ENCODE assay signal across 10 cellular contexts in genomic region chr10:91944880-91945630, GRCh38. TPM values are rescaled to one million over a fixed set of nuclear protein-coding genes. Genes with fewer than 3 reads are reported as not detected.
DNase-seq lines count a peak whose midpoint lies in the region; ATAC-seq and TF ChIP-seq lines count a peak whose summit lies in the region.
"Had no signal": no experiment of that assay in that cellular context is flagged by ENCODE, and none has a peak within 500 bp of the region (broad histone marks: within the 10 kb centered on the region; RNA-seq: fewer than 3 reads in every experiment).

No MANE protein-coding gene starts in this region.

- intact Hi-C loops in Calu3 (cut with micrococcal nuclease; ENCODE audit: unreplicated experiment) (no loop called here), right lobe of liver (cut with DNase I) (no loop called here)

- TF ChIP-seq POLR2A in right lobe of liver (IDR thresholded peaks at IDR 0.05): no peak

- H3K9me3 ChIP-seq in right lobe of liver: no peaks in the 10 kb centered on the region
- H3K9me3 ChIP-seq: BLaER1, heart left ventricle had no signal

- H3K36me3 Mint-ChIP-seq in activated naive CD8-positive, alpha-beta T cell treated with anti-CD3 and anti-CD28 coated beads for 36 hours: peaks cover 42% of the 10 kb centered on the region
- peaks cover 29 to 39% of the 10 kb centered on the region in 2 donors for H3K36me3 Mint-ChIP-seq in stimulated activated naive B cell treated with anti-CD40 and anti-IgM and Interleukin-4, amounts not matched to agents 10 μg/mL and 1 μg/mL and 100 μg/mL, for 72 hours
- H3K36me3 Mint-ChIP-seq in Calu3 (ENCODE audit: insufficient read depth, unreplicated experiment): peaks cover 5% of the 10 kb centered on the region

- peak overlapping the region; percentile 48 for H3K4me3 Mint-ChIP-seq in activated naive CD8-positive, alpha-beta T cell treated with anti-CD3 and anti-CD28 coated beads for 36 hours
- no peak overlapping the region for H3K4me3 Mint-ChIP-seq in stimulated activated naive B cell treated with anti-CD40 and anti-IgM and Interleukin-4, amounts not matched to agents 10 μg/mL and 1 μg/mL and 100 μg/mL, for 72 hours
- H3K4me3 Mint-ChIP-seq in Calu3 (ENCODE audit: low read depth, unreplicated experiment): no peak overlapping the region

- ATAC-seq in HG03103 (IDR thresholded peaks at IDR 0.05; ENCODE audit: low read depth, unreplicated experiment) (peak; percentile 81), right lobe of liver (no peak)
- ATAC-seq in stimulated activated naive B cell treated with anti-CD40 and anti-IgM and Interleukin-4, amounts not matched to agents 10 μg/mL and 1 μg/mL and 100 μg/mL, for 72 hours (replicated peaks): peak; percentile 63 to 77
- ATAC-seq: heart left ventricle had no signal

- H3K27me3 Mint-ChIP-seq in activated naive CD8-positive, alpha-beta T cell treated with anti-CD3 and anti-CD28 coated beads for 36 hours: no peaks in the 10 kb centered on the region
- H3K27me3 Mint-ChIP-seq in stimulated activated naive B cell treated with anti-CD40 and anti-IgM and Interleukin-4, amounts not matched to agents 10 μg/mL and 1 μg/mL and 100 μg/mL, for 72 hours: no peaks in the 10 kb centered on the region
- H3K27me3 Mint-ChIP-seq in Calu3 (ENCODE audit: unreplicated experiment): no peaks in the 10 kb centered on the region

- no peaks in the 10 kb centered on the region for H3K27me3 ChIP-seq in right lobe of liver
- H3K27me3 ChIP-seq: BLaER1, heart left ventricle had no signal

- peaks cover 25% of the 10 kb centered on the region for H3K4me1 Mint-ChIP-seq in activated naive CD8-positive, alpha-beta T cell treated with anti-CD3 and anti-CD28 coated beads for 36 hours
- peaks cover 0 to 3% of the 10 kb centered on the region in 2 donors for H3K4me1 Mint-ChIP-seq in stimulated activated naive B cell treated with anti-CD40 and anti-IgM and Interleukin-4, amounts not matched to agents 10 μg/mL and 1 μg/mL and 100 μg/mL, for 72 hours
- no peaks in the 10 kb centered on the region for H3K4me1 Mint-ChIP-seq in Calu3 (ENCODE audit: low read depth, unreplicated experiment)

- 80% methylated on average over 5 of the region's 5 CpGs for WGBS in right lobe of liver (ENCODE audit: insufficient coverage, low coverage, low lambda C conversion rate, missing lambda C conversion rate)

- peak; percentile 14 for DNase-seq in activated naive CD4-positive, alpha-beta T cell treated with Interleukin-2 at 50 U/mL for 16 hours
- no peak for DNase-seq in activated naive CD4-positive, alpha-beta T cell treated with anti-CD3 and anti-CD28 coated beads, Interleukin-2, amount 50 U/mL, for 16 hours
- peak; percentile 20 for DNase-seq in activated naive CD8-positive, alpha-beta T cell treated with anti-CD3 and anti-CD28 coated beads for 36 hours
- DNase-seq in stimulated activated naive B cell treated with anti-CD40 and anti-IgM and Interleukin-4, amounts not matched to agents 10 μg/mL and 1 μg/mL and 100 μg/mL, for 72 hours: no peak
- no peak for DNase-seq in Calu3
- no peak for DNase-seq in right lobe of liver
- DNase-seq in medulla oblongata (ENCODE audit: extremely low spot score): no peak
- DNase-seq: heart left ventricle had no signal

- H3K4me1 ChIP-seq in right lobe of liver: no peaks in the 10 kb centered on the region
- H3K4me1 ChIP-seq: BLaER1, heart left ventricle had no signal

- no peak overlapping the region for H3K27ac ChIP-seq in right lobe of liver
- H3K27ac ChIP-seq: BLaER1, heart left ventricle had no signal

- peak overlapping the region; percentile 87 for H3K27ac Mint-ChIP-seq in activated naive CD8-positive, alpha-beta T cell treated with anti-CD3 and anti-CD28 coated beads for 36 hours
- no peak overlapping the region for H3K27ac Mint-ChIP-seq in stimulated activated naive B cell treated with anti-CD40 and anti-IgM and Interleukin-4, amounts not matched to agents 10 μg/mL and 1 μg/mL and 100 μg/mL, for 72 hours
- no peak overlapping the region for H3K27ac Mint-ChIP-seq in Calu3 (ENCODE audit: unreplicated experiment)

- peaks cover 0 to 22% (median 5%) of the 10 kb centered on the region in 4 donors for H3K36me3 ChIP-seq in right lobe of liver

- no peaks in the 10 kb centered on the region for H3K9me3 Mint-ChIP-seq in activated naive CD8-positive, alpha-beta T cell treated with anti-CD3 and anti-CD28 coated beads for 36 hours
- no peaks in the 10 kb centered on the region for H3K9me3 Mint-ChIP-seq in stimulated activated naive B cell treated with anti-CD40 and anti-IgM and Interleukin-4, amounts not matched to agents 10 μg/mL and 1 μg/mL and 100 μg/mL, for 72 hours
- no peaks in the 10 kb centered on the region for H3K9me3 Mint-ChIP-seq in Calu3 (ENCODE audit: low read depth, unreplicated experiment)

- CTCF ChIA-PET in Calu3 (lab: Charles Lee): no interaction called here

- no TSS peak for BruUV-seq in Calu3 (replicated peaks; lab: Mats Ljungman, UMichigan)

- no peak overlapping the region for H3K4me3 ChIP-seq in right lobe of liver
- H3K4me3 ChIP-seq: BLaER1, heart left ventricle had no signal

- TF ChIP-seq CTCF in Calu3 (IDR thresholded peaks at IDR 0.05; ENCODE audit: unreplicated experiment): no peak
- TF ChIP-seq CTCF in right lobe of liver (IDR thresholded peaks at IDR 0.05): no peak

RNA-seq across cellular contexts. Expression of gene BTAF1, which starts 21.5 kb away (rescaled TPM):
- total RNA-seq in activated naive CD8-positive, alpha-beta T cell treated with anti-CD3 and anti-CD28 coated beads for 36 hours: 10 to 100 TPM; 53.9 to 58.6 TPM
- total RNA-seq in Calu3 (2022) (29.2 and 30.7 TPM in 2 replicates), right lobe of liver (10 to 100 TPM; 13.4 to 20.3 (median 17.4) TPM)

RNA-seq across cellular contexts. Expression of gene FGFBP3, which starts 35.8 kb away (rescaled TPM):
- total RNA-seq in activated naive CD8-positive, alpha-beta T cell treated with anti-CD3 and anti-CD28 coated beads for 36 hours: 1 to 10 TPM; 3.6 to 3.9 TPM
- total RNA-seq in Calu3 (2022) (1.9 and 2.1 TPM in 2 replicates), right lobe of liver (under 1 TPM in 5 of 6 experiments, not detected in 1; 0.10 to 0.55 (median 0.20) TPM)

Comparison
In these comparisons a context has a peak if more than half of its experiments do, and no peak if none do; other contexts are left out.
1. DNase-seq: peak in activated naive CD4-positive, alpha-beta T cell treated with Interleukin-2 at 50 U/mL for 16 hours (single experiment) and activated naive CD8-positive, alpha-beta T cell treated with anti-CD3 and anti-CD28 coated beads for 36 hours (single experiment); none in activated naive CD4-positive, alpha-beta T cell treated with anti-CD3 and anti-CD28 coated beads, Interleukin-2, amount 50 U/mL, for 16 hours (single experiment), stimulated activated naive B cell treated with anti-CD40 and anti-IgM and Interleukin-4, amounts not matched to agents 10 μg/mL and 1 μg/mL and 100 μg/mL, for 72 hours (single experiment), Calu3 (single experiment), right lobe of liver (0 of 3) and medulla oblongata (single experiment).
2. ATAC-seq: peak in HG03103 (single experiment) and stimulated activated naive B cell treated with anti-CD40 and anti-IgM and Interleukin-4, amounts not matched to agents 10 μg/mL and 1 μg/mL and 100 μg/mL, for 72 hours (2 of 2); none in right lobe of liver (0 of 4).